Comparison of ENCODE assay signal across 1 cellular context in genomic region chr7:139109983-139110411, GRCh38.
TF ChIP-seq lines count a peak whose summit lies in the region.

No MANE protein-coding gene starts in this region.

TF ChIP-seq in GM23338, 12 proteins besides CTCF, POLR2A, EP300 and RAD21 (continued from another document):
- TF ChIP-seq JUNB (IDR thresholded peaks at IDR 0.05; ENCODE audit: unreplicated experiment) = no peak
- TF ChIP-seq, protein P1, sequence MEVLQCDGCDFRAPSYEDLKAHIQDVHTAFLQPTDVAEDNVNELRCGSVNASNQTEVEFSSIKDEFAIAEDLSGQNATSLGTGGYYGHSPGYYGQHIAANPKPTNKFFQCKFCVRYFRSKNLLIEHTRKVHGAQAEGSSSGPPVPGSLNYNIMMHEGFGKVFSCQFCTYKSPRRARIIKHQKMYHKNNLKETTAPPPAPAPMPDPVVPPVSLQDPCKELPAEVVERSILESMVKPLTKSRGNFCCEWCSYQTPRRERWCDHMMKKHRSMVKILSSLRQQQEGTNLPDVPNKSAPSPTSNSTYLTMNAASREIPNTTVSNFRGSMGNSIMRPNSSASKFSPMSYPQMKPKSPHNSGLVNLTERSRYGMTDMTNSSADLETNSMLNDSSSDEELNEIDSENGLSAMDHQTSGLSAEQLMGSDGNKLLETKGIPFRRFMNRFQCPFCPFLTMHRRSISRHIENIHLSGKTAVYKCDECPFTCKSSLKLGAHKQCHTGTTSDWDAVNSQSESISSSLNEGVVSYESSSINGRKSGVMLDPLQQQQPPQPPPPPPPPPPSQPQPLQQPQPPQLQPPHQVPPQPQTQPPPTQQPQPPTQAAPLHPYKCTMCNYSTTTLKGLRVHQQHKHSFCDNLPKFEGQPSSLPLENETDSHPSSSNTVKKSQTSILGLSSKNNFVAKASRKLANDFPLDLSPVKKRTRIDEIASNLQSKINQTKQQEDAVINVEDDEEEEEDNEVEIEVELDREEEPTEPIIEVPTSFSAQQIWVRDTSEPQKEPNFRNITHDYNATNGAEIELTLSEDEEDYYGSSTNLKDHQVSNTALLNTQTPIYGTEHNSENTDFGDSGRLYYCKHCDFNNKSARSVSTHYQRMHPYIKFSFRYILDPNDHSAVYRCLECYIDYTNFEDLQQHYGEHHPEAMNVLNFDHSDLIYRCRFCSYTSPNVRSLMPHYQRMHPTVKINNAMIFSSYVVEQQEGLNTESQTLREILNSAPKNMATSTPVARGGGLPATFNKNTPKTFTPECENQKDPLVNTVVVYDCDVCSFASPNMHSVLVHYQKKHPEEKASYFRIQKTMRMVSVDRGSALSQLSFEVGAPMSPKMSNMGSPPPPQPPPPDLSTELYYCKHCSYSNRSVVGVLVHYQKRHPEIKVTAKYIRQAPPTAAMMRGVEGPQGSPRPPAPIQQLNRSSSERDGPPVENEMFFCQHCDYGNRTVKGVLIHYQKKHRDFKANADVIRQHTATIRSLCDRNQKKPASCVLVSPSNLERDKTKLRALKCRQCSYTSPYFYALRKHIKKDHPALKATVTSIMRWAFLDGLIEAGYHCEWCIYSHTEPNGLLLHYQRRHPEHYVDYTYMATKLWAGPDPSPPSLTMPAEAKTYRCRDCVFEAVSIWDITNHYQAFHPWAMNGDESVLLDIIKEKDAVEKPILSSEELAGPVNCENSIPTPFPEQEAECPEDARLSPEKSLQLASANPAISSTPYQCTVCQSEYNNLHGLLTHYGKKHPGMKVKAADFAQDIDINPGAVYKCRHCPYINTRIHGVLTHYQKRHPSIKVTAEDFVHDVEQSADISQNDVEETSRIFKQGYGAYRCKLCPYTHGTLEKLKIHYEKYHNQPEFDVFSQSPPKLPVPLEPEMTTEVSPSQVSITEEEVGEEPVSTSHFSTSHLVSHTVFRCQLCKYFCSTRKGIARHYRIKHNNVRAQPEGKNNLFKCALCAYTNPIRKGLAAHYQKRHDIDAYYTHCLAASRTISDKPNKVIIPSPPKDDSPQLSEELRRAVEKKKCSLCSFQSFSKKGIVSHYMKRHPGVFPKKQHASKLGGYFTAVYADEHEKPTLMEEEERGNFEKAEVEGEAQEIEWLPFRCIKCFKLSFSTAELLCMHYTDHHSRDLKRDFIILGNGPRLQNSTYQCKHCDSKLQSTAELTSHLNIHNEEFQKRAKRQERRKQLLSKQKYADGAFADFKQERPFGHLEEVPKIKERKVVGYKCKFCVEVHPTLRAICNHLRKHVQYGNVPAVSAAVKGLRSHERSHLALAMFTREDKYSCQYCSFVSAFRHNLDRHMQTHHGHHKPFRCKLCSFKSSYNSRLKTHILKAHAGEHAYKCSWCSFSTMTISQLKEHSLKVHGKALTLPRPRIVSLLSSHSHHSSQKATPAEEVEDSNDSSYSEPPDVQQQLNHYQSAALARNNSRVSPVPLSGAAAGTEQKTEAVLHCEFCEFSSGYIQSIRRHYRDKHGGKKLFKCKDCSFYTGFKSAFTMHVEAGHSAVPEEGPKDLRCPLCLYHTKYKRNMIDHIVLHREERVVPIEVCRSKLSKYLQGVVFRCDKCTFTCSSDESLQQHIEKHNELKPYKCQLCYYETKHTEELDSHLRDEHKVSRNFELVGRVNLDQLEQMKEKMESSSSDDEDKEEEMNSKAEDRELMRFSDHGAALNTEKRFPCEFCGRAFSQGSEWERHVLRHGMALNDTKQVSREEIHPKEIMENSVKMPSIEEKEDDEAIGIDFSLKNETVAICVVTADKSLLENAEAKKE (CRISPR knock-in tag; IDR thresholded peaks at IDR 0.05) = no peak
